Comparison of ENCODE assay signal across 1 cellular context in the genomic region with DNA sequence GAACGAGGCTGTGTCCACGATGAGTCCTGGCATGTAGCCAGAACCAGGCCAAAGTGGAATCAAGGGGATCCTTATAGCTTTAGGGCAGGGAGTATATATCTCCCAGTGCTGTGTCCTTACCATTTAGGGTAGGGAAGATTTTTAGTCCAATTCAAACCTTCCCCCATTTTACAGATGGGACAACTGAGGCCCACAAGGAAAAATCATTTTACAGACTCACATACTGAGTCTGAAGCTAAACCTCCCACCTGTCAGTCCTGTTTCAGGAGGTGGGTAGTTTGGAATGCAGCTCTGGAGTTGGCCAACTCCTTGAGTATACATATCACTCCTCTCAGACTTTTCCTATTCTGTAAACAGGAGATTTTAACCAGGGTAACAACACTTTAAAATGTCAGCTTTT.
TF ChIP-seq lines count a peak whose summit lies in the region.

No MANE protein-coding gene starts in this region.

TF ChIP-seq in WTC11, 78 proteins besides CTCF, POLR2A, EP300 and RAD21 (continued from another document):
- TF ChIP-seq, protein P1, sequence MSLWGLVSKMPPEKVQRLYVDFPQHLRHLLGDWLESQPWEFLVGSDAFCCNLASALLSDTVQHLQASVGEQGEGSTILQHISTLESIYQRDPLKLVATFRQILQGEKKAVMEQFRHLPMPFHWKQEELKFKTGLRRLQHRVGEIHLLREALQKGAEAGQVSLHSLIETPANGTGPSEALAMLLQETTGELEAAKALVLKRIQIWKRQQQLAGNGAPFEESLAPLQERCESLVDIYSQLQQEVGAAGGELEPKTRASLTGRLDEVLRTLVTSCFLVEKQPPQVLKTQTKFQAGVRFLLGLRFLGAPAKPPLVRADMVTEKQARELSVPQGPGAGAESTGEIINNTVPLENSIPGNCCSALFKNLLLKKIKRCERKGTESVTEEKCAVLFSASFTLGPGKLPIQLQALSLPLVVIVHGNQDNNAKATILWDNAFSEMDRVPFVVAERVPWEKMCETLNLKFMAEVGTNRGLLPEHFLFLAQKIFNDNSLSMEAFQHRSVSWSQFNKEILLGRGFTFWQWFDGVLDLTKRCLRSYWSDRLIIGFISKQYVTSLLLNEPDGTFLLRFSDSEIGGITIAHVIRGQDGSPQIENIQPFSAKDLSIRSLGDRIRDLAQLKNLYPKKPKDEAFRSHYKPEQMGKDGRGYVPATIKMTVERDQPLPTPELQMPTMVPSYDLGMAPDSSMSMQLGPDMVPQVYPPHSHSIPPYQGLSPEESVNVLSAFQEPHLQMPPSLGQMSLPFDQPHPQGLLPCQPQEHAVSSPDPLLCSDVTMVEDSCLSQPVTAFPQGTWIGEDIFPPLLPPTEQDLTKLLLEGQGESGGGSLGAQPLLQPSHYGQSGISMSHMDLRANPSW (CRISPR knock-in tag; conservative IDR thresholded peaks at IDR 0.05; ENCODE audit: low read depth) = no peak
- TF ChIP-seq SP1 (CRISPR knock-in tag; conservative IDR thresholded peaks at IDR 0.05) (no peak), RORB (CRISPR knock-in tag; IDR thresholded peaks at IDR 0.05) (no peak)
- TF ChIP-seq, protein P2, sequence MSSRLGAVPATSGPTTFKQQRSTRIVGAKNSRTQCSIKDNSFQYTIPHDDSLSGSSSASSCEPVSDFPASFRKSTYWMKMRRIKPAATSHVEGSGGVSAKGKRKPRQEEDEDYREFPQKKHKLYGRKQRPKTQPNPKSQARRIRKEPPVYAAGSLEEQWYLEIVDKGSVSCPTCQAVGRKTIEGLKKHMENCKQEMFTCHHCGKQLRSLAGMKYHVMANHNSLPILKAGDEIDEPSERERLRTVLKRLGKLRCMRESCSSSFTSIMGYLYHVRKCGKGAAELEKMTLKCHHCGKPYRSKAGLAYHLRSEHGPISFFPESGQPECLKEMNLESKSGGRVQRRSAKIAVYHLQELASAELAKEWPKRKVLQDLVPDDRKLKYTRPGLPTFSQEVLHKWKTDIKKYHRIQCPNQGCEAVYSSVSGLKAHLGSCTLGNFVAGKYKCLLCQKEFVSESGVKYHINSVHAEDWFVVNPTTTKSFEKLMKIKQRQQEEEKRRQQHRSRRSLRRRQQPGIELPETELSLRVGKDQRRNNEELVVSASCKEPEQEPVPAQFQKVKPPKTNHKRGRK (CRISPR knock-in tag; IDR thresholded peaks at IDR 0.05; ENCODE audit: borderline replicate concordance) = no peak
